ENCODE assay signal across 15 cellular contexts in the genomic region with DNA sequence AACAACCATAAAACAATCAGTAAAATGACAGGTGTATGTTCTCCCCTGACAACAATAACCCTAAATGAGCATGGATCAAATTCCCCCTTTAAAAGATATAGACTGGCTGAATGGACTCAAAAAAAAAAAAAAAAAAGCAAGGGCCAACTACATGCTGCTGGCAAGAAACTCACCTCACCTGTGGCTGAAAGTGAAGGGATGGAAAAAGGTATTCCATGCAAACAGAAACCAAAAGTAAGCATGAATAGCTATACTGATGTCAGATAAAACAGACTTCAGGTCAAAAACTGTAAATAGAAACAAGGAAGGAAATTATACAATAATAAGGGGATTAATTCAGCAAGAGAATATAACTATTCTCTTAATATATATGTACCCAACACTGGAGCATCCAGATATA. TPM values are rescaled to one million over a fixed set of nuclear protein-coding genes. Genes with fewer than 3 reads are reported as not detected.
DNase-seq lines count a peak whose midpoint lies in the region; ATAC-seq and TF ChIP-seq lines count a peak whose summit lies in the region.
"Had no signal": no experiment of that assay in that cellular context is flagged by ENCODE, and none has a peak within 500 bp of the region (broad histone marks: within the 10 kb centered on the region; RNA-seq: fewer than 3 reads in every experiment).

No MANE protein-coding gene starts in this region.

- no peak for ATAC-seq in stimulated activated effector memory CD8-positive, alpha-beta T cell treated with anti-CD3 and anti-CD28 coated beads, Interleukin-12 subunit alpha, Interleukin-12 subunit beta, amount 100 ng/mL, for 72 hours

- peaks cover 9% of the 10 kb centered on the region for H3K36me3 Mint-ChIP-seq in activated CD4-positive, alpha-beta T cell treated with anti-CD3 and anti-CD28 coated beads, Interleukin-2, amount 10 ng/mL, durations not matched to agents 7 days and 5 days (ENCODE audit: low read depth)
- no peaks in the 10 kb centered on the region for H3K36me3 Mint-ChIP-seq in stimulated activated effector memory CD8-positive, alpha-beta T cell treated with anti-CD3 and anti-CD28 coated beads, Interleukin-12 subunit alpha, Interleukin-12 subunit beta, amount 100 ng/mL, for 72 hours
- H3K36me3 Mint-ChIP-seq: CD4-positive, CD25-positive, alpha-beta regulatory T cell had no signal

- peaks cover 6% of the 10 kb centered on the region for H3K4me1 Mint-ChIP-seq in activated CD4-positive, alpha-beta T cell treated with anti-CD3 and anti-CD28 coated beads, Interleukin-2, amount 10 ng/mL, durations not matched to agents 7 days and 5 days
- H3K4me1 Mint-ChIP-seq in stimulated activated effector memory CD8-positive, alpha-beta T cell treated with anti-CD3 and anti-CD28 coated beads, Interleukin-12 subunit alpha, Interleukin-12 subunit beta, amount 100 ng/mL, for 72 hours: peaks cover 12% of the 10 kb centered on the region

- H3K4me3 Mint-ChIP-seq in activated CD4-positive, alpha-beta T cell treated with anti-CD3 and anti-CD28 coated beads, Interleukin-2, amount 10 ng/mL, durations not matched to agents 7 days and 5 days: no peak overlapping the region
- H3K4me3 Mint-ChIP-seq in stimulated activated effector memory CD8-positive, alpha-beta T cell treated with anti-CD3 and anti-CD28 coated beads, Interleukin-12 subunit alpha, Interleukin-12 subunit beta, amount 100 ng/mL, for 72 hours: no peak overlapping the region
- H3K4me3 Mint-ChIP-seq: H9 had no signal

- no peak overlapping the region for H3K27ac ChIP-seq in coronary artery
- H3K27ac ChIP-seq: BLaER1 treated with 17β-estradiol and CSF1 and Interleukin-3, amounts not matched to agents 10 nM and 100 nM had no signal

- no peak for TF ChIP-seq CTCF in coronary artery (IDR thresholded peaks at IDR 0.05)

- DNase-seq in activated CD4-positive, alpha-beta T cell treated with anti-CD3 and anti-CD28 coated beads, Interleukin-2, amount 10 ng/mL, durations not matched to agents 7 days and 5 days: no peak
- DNase-seq in activated CD4-positive, alpha-beta T cell treated with anti-CD3 and anti-CD28 coated beads, Interleukin-2, amount 50 U/mL, for 1 hour: no peak
- DNase-seq in NCI-H2029 (lab: John Stamatoyannopoulos, UW) (peak; percentile 33), RPMI8226 (peak; percentile 49), coronary artery (ENCODE audit: low spot score) (no peak), HuH-7.5 (ENCODE audit: low spot score) (no peak)
- DNase-seq in stimulated activated effector memory CD8-positive, alpha-beta T cell treated with anti-CD3 and anti-CD28 coated beads, Interleukin-12 subunit alpha, Interleukin-12 subunit beta, amount 100 ng/mL, for 72 hours (ENCODE audit: low spot score in 2 of 2): no peak
- DNase-seq: ACHN; Calu3; CD4-positive, CD25-positive, alpha-beta regulatory T cell; DMS 273 treated with DMSO at 0.1 percent for 48 hours; GOT3; H9; IMR-90 had no signal

- CTCF ChIA-PET in activated CD4-positive, alpha-beta T cell treated with anti-CD3 and anti-CD28 coated beads, Interleukin-2, amount 10 ng/mL, durations not matched to agents 7 days and 5 days (lab: Charles Lee): no interaction called here

- H3K9me3 Mint-ChIP-seq in activated CD4-positive, alpha-beta T cell treated with anti-CD3 and anti-CD28 coated beads, Interleukin-2, amount 10 ng/mL, durations not matched to agents 7 days and 5 days: peaks cover 31% of the 10 kb centered on the region
- peaks cover 5% of the 10 kb centered on the region for H3K9me3 Mint-ChIP-seq in stimulated activated effector memory CD8-positive, alpha-beta T cell treated with anti-CD3 and anti-CD28 coated beads, Interleukin-12 subunit alpha, Interleukin-12 subunit beta, amount 100 ng/mL, for 72 hours

- POLR2A ChIA-PET in activated CD4-positive, alpha-beta T cell treated with anti-CD3 and anti-CD28 coated beads, Interleukin-2, amount 10 ng/mL, durations not matched to agents 7 days and 5 days (lab: Charles Lee): no interaction called here

- no peaks in the 10 kb centered on the region for H3K27me3 Mint-ChIP-seq in activated CD4-positive, alpha-beta T cell treated with anti-CD3 and anti-CD28 coated beads, Interleukin-2, amount 10 ng/mL, durations not matched to agents 7 days and 5 days

- peak overlapping the region; percentile 33 for H3K27ac Mint-ChIP-seq in activated CD4-positive, alpha-beta T cell treated with anti-CD3 and anti-CD28 coated beads, Interleukin-2, amount 10 ng/mL, durations not matched to agents 7 days and 5 days
- no peak overlapping the region for H3K27ac Mint-ChIP-seq in stimulated activated effector memory CD8-positive, alpha-beta T cell treated with anti-CD3 and anti-CD28 coated beads, Interleukin-12 subunit alpha, Interleukin-12 subunit beta, amount 100 ng/mL, for 72 hours
- H3K27ac Mint-ChIP-seq: CD4-positive, CD25-positive, alpha-beta regulatory T cell; H9 had no signal

- no peak overlapping the region for H3K4me3 ChIP-seq in coronary artery
- H3K4me3 ChIP-seq: BLaER1 treated with 17β-estradiol and CSF1 and Interleukin-3, amounts not matched to agents 10 nM and 100 nM had no signal

RNA-seq across cellular contexts. Expression of a gene that starts 54.2 kb away (rescaled TPM):
- total RNA-seq in activated CD4-positive, alpha-beta T cell treated with anti-CD3 and anti-CD28 coated beads, Interleukin-2, amount 10 ng/mL, durations not matched to agents 7 days and 5 days: 10 to 100 TPM; 48.2 to 50.6 TPM

Comparison
In these comparisons a context has a peak if more than half of its experiments do, and no peak if none do; other contexts are left out.
1. DNase-seq: peak in NCI-H2029 (single experiment) and RPMI8226 (single experiment); none in activated CD4-positive, alpha-beta T cell treated with anti-CD3 and anti-CD28 coated beads, Interleukin-2, amount 10 ng/mL, durations not matched to agents 7 days and 5 days (single experiment), activated CD4-positive, alpha-beta T cell treated with anti-CD3 and anti-CD28 coated beads, Interleukin-2, amount 50 U/mL, for 1 hour (single experiment), stimulated activated effector memory CD8-positive, alpha-beta T cell treated with anti-CD3 and anti-CD28 coated beads, Interleukin-12 subunit alpha, Interleukin-12 subunit beta, amount 100 ng/mL, for 72 hours (0 of 2), coronary artery (single experiment) and HuH-7.5 (single experiment).